In genomic region chr1:212177542-212177941, GRCh38 we compare ENCODE assay signal across 8 cellular contexts.
"Had no signal": no experiment of that assay in that cellular context is flagged by ENCODE, and none has a peak within 500 bp of the region (broad histone marks: within the 10 kb centered on the region; RNA-seq: fewer than 3 reads in every experiment).

No MANE protein-coding gene starts in this region.

- DNase-seq: GDM1, GF-D8 had no signal

- FAIRE-seq: G401.6, GM12878, GM12891, GM12892, GM18507, GM19239 had no signal

- H3K4me3 ChIP-seq: GM12878 had no signal

- ATAC-seq: GM12878 had no signal
